In genomic region chr13:40660692-40661091, GRCh38 we compare ENCODE assay signal across 11 cellular contexts. TPM values are rescaled to one million over a fixed set of nuclear protein-coding genes. Genes with fewer than 3 reads are reported as not detected.
A peak's percentile ranks its signal among the peaks of the same experiment; 100 is the strongest.
DNase-seq lines count a peak whose midpoint lies in the region; ATAC-seq lines count a peak whose summit lies in the region.
"Had no signal": no experiment of that assay in that cellular context is flagged by ENCODE, and none has a peak within 500 bp of the region (broad histone marks: within the 10 kb centered on the region; RNA-seq: fewer than 3 reads in every experiment).

No MANE protein-coding gene starts in this region.

- POLR2A ChIA-PET in CD8-positive, alpha-beta memory T cell (lab: Charles Lee), result no interaction called here

- peaks cover 0 to 32% (median 10%) of the 10 kb centered on the region in 11 experiments; a peak in 8 of 22 replicates for H3K36me3 ChIP-seq in BLaER1 treated with 17β-estradiol and CSF1 and Interleukin-3, amounts not matched to agents 10 nM and 100 nM
- no peaks in the 10 kb centered on the region for H3K36me3 ChIP-seq in CD8-positive, alpha-beta memory T cell (ENCODE audit: insufficient read depth, low read length)

- no peaks in the 10 kb centered on the region for H3K9me3 Mint-ChIP-seq in CD8-positive, alpha-beta memory T cell
- peaks cover 6% of the 10 kb centered on the region for H3K9me3 Mint-ChIP-seq in activated T-helper 1 cell treated with anti-CD3 and anti-CD28 coated beads, Interleukin-12 subunit alpha, Interleukin-12 subunit beta, Interleukin-2, Interleukin-4 antibody, amounts not matched to agents 30 ng/mL and 10 ng/mL and 1 ng/mL, durations not matched to agents 14 hours and 24 hours and 36 hours
- peaks cover 0 to 2% (median 0%) of the 10 kb centered on the region in 7 donors for H3K9me3 Mint-ChIP-seq in naive B cell

- H3K36me3 Mint-ChIP-seq in CD8-positive, alpha-beta memory T cell, result peaks cover 0 to 23% (median 5%) of the 10 kb centered on the region in 3 donors
- peaks cover 39% of the 10 kb centered on the region for H3K36me3 Mint-ChIP-seq in activated T-helper 1 cell treated with anti-CD3 and anti-CD28 coated beads, Interleukin-12 subunit alpha, Interleukin-12 subunit beta, Interleukin-2, Interleukin-4 antibody, amounts not matched to agents 30 ng/mL and 10 ng/mL and 1 ng/mL, durations not matched to agents 14 hours and 24 hours and 36 hours (ENCODE audit: low read depth)
- H3K36me3 Mint-ChIP-seq in naive B cell, result peaks cover 11 to 17% of the 10 kb centered on the region in 2 donors

- H3K27ac Mint-ChIP-seq in CD8-positive, alpha-beta memory T cell, result peak overlapping the region in 4 of 8 donors; percentile 7 to 94 (median 52)
- peak overlapping the region; percentile 8 for H3K27ac Mint-ChIP-seq in activated T-helper 1 cell treated with anti-CD3 and anti-CD28 coated beads, Interleukin-12 subunit alpha, Interleukin-12 subunit beta, Interleukin-2, Interleukin-4 antibody, amounts not matched to agents 30 ng/mL and 10 ng/mL and 1 ng/mL, durations not matched to agents 14 hours and 24 hours and 36 hours
- H3K27ac Mint-ChIP-seq in naive B cell, result peak overlapping the region in 5 of 6 donors; percentile 74 to 97 (median 76)

- ATAC-seq in naive B cell (ENCODE audit: low read depth in 2 of 2) (no peak), GM21447 (IDR thresholded peaks at IDR 0.05; ENCODE audit: unreplicated experiment) (no peak)
- ATAC-seq: activated CD4-positive, CD25-positive, alpha-beta regulatory T cell treated with anti-CD3 and anti-CD28 coated beads, Interleukin-2, amount 50 U/mL, for 24 hours had no signal

- no peaks in the 10 kb centered on the region for H3K27me3 Mint-ChIP-seq in CD8-positive, alpha-beta memory T cell
- no peaks in the 10 kb centered on the region for H3K27me3 Mint-ChIP-seq in activated T-helper 1 cell treated with anti-CD3 and anti-CD28 coated beads, Interleukin-12 subunit alpha, Interleukin-12 subunit beta, Interleukin-2, Interleukin-4 antibody, amounts not matched to agents 30 ng/mL and 10 ng/mL and 1 ng/mL, durations not matched to agents 14 hours and 24 hours and 36 hours (ENCODE audit: insufficient read depth)
- no peaks in the 10 kb centered on the region for H3K27me3 Mint-ChIP-seq in naive B cell

- peaks cover 62 to 79% (median 79%) of the 10 kb centered on the region in 3 donors for H3K4me1 Mint-ChIP-seq in CD8-positive, alpha-beta memory T cell
- peaks cover 70% of the 10 kb centered on the region for H3K4me1 Mint-ChIP-seq in activated T-helper 1 cell treated with anti-CD3 and anti-CD28 coated beads, Interleukin-12 subunit alpha, Interleukin-12 subunit beta, Interleukin-2, Interleukin-4 antibody, amounts not matched to agents 30 ng/mL and 10 ng/mL and 1 ng/mL, durations not matched to agents 14 hours and 24 hours and 36 hours (ENCODE audit: low read depth)
- H3K4me1 Mint-ChIP-seq in naive B cell, result peaks cover 48 to 81% (median 80%) of the 10 kb centered on the region in 3 donors

- peak overlapping the region in 4 of 11 experiments; percentile 1 to 28 (median 24); a peak in 2 of 22 replicates for H3K27ac ChIP-seq in BLaER1 treated with 17β-estradiol and CSF1 and Interleukin-3, amounts not matched to agents 10 nM and 100 nM
- H3K27ac ChIP-seq in CD8-positive, alpha-beta memory T cell (ENCODE audit: low read depth, low read length), result no peak overlapping the region

- H3K4me3 Mint-ChIP-seq in CD8-positive, alpha-beta memory T cell, result peak overlapping the region in 4 of 7 donors; percentile 44 to 71 (median 52)
- H3K4me3 Mint-ChIP-seq in activated T-helper 1 cell treated with anti-CD3 and anti-CD28 coated beads, Interleukin-12 subunit alpha, Interleukin-12 subunit beta, Interleukin-2, Interleukin-4 antibody, amounts not matched to agents 30 ng/mL and 10 ng/mL and 1 ng/mL, durations not matched to agents 14 hours and 24 hours and 36 hours, result peak overlapping the region; percentile 26
- peak overlapping the region; percentile 48 to 98 (median 74) for H3K4me3 Mint-ChIP-seq in naive B cell

- peaks cover 0 to 80% (median 9%) of the 10 kb centered on the region in 11 experiments; a peak in 13 of 22 replicates for H4K20me1 ChIP-seq in BLaER1 treated with 17β-estradiol and CSF1 and Interleukin-3, amounts not matched to agents 10 nM and 100 nM

- H3K27me3 ChIP-seq in BLaER1 treated with 17β-estradiol and CSF1 and Interleukin-3, amounts not matched to agents 10 nM and 100 nM, result no peaks in the 10 kb centered on the region
- H3K27me3 ChIP-seq in CD8-positive, alpha-beta memory T cell (ENCODE audit: insufficient read depth, low read length, poor library complexity, severe bottlenecking), result no peaks in the 10 kb centered on the region

- CTCF ChIA-PET in CD8-positive, alpha-beta memory T cell (lab: Charles Lee), result no interaction called here

- intact Hi-C loops in activated T-helper 1 cell treated with anti-CD3 and anti-CD28 coated beads, Interleukin-12 subunit alpha, Interleukin-12 subunit beta, Interleukin-2, Interleukin-4 antibody, amounts not matched to agents 30 ng/mL and 10 ng/mL and 1 ng/mL, durations not matched to agents 14 hours and 24 hours and 36 hours (cut with micrococcal nuclease), result loop anchor here (5.0 kb wide), 4 partner anchors 88 to 513 kb away; partner anchors contain the start of gene ELF1
- intact Hi-C loops in head of caudate nucleus (cut with DNase I), result loop anchor here (10.0 kb wide), 2 partner anchors 66 to 586 kb away; no protein-coding TSS in a partner anchor

- peak overlapping the region in 9 of 11 experiments; percentile 36 to 97 (median 83); a peak in 13 of 22 replicates for H3K4me2 ChIP-seq in BLaER1 treated with 17β-estradiol and CSF1 and Interleukin-3, amounts not matched to agents 10 nM and 100 nM

- H3K4me1 ChIP-seq in BLaER1 treated with 17β-estradiol and CSF1 and Interleukin-3, amounts not matched to agents 10 nM and 100 nM, result peaks cover 30 to 46% (median 40%) of the 10 kb centered on the region in 10 experiments
- H3K4me1 ChIP-seq in CD8-positive, alpha-beta memory T cell (ENCODE audit: insufficient read depth, low read length), result peaks cover 64% of the 10 kb centered on the region

- no peak overlapping the region for H3K9ac ChIP-seq in BLaER1 treated with 17β-estradiol and CSF1 and Interleukin-3, amounts not matched to agents 10 nM and 100 nM

- H3K9me3 ChIP-seq in BLaER1 treated with 17β-estradiol and CSF1 and Interleukin-3, amounts not matched to agents 10 nM and 100 nM (replicated peaks in 1 of 11), result peaks cover 0 to 38% (median 18%) of the 10 kb centered on the region in 11 experiments; a peak in 16 of 22 replicates
- no peaks in the 10 kb centered on the region for H3K9me3 ChIP-seq in CD8-positive, alpha-beta memory T cell (ENCODE audit: low read length)

- no peak for DNase-seq in CD8-positive, alpha-beta memory T cell
- DNase-seq in activated T-helper 1 cell treated with anti-CD3 and anti-CD28 coated beads, Interleukin-12 subunit alpha, Interleukin-12 subunit beta, Interleukin-2, Interleukin-4 antibody, amounts not matched to agents 30 ng/mL and 10 ng/mL and 1 ng/mL, durations not matched to agents 14 hours and 24 hours and 36 hours (ENCODE audit: low spot score), result no peak
- DNase-seq in naive B cell, result no peak
- no peak for DNase-seq in head of caudate nucleus
- DNase-seq in NCI-H1436 treated with DMSO at 0.1 percent for 48 hours (lab: John Stamatoyannopoulos, UW), result no peak
- no peak for DNase-seq in putamen (ENCODE audit: low spot score)
- DNase-seq: activated effector memory CD4-positive, alpha-beta T cell treated with Interleukin-2 at 50 U/mL for 16 hours; NCI-H1105 treated with DMSO at 0.1 percent for 48 hours had no signal

- no peak overlapping the region; a peak in 1 of 20 replicates for H3K4me3 ChIP-seq in BLaER1 treated with 17β-estradiol and CSF1 and Interleukin-3, amounts not matched to agents 10 nM and 100 nM
- no peak overlapping the region for H3K4me3 ChIP-seq in CD8-positive, alpha-beta memory T cell (ENCODE audit: low read length)

RNA-seq across cellular contexts. Expression of gene FOXO1, which starts 5.7 kb away (rescaled TPM):
- 10 to 100 TPM; 32.6 to 32.9 TPM for total RNA-seq in CD8-positive, alpha-beta memory T cell
- polyA plus RNA-seq in CD8-positive, alpha-beta memory T cell, result 56.2 TPM
- total RNA-seq in activated T-helper 1 cell treated with anti-CD3 and anti-CD28 coated beads, Interleukin-12 subunit alpha, Interleukin-12 subunit beta, Interleukin-2, Interleukin-4 antibody, amounts not matched to agents 30 ng/mL and 10 ng/mL and 1 ng/mL, durations not matched to agents 14 hours and 24 hours and 36 hours, result 41.9 and 43.1 TPM in 2 replicates
- polyA plus RNA-seq in naive B cell (ENCODE audit: low read depth in 6 of 6), result 100 to 1,000 TPM in 5 of 6 donors, 10 to 100 TPM in 1; 70.3 to 174 (median 117) TPM
